Comparison of ENCODE assay signal across 8 cellular contexts in genomic region chr11:107591098-107591445, GRCh38. TPM values are rescaled to one million over a fixed set of nuclear protein-coding genes. Genes with fewer than 3 reads are reported as not detected.
A peak's percentile ranks its signal among the peaks of the same experiment; 100 is the strongest.
DNase-seq lines count a peak whose midpoint lies in the region; ATAC-seq and TF ChIP-seq lines count a peak whose summit lies in the region.

ELMOD1 (plus strand) TSS chr11:107591147; CDS start chr11:107618190, 27,043 bp downstream.

- H2BK15ac ChIP-seq in IMR-90 (ENCODE audit: low read depth, low read length), result no peak within 1 kb of the TSS

- DNase-seq in Calu3 (peak; percentile 45), IMR-90 (peak; percentile 23), esophagus muscularis mucosa (ENCODE audit: extremely low spot score) (no peak), transverse colon (peak; percentile 19)
- DNase-seq in activated CD8-positive, alpha-beta T cell treated with anti-CD3 and anti-CD28 coated beads, Interleukin-2, amount 10 ng/mL, durations not matched to agents 7 days and 5 days, result peak; percentile 34
- DNase-seq in effector CD4-positive, alpha-beta T cell, result no peak

- H3K27me3 ChIP-seq in IMR-90 (ENCODE audit: control insufficient read depth, insufficient read depth, low read length) (peaks cover 37% of the 10 kb centered on the region), esophagus muscularis mucosa (peaks cover 4 to 42% (median 21%) of the 10 kb centered on the region in 4 donors), muscle layer of colon (ENCODE audit: control insufficient read depth in 1 of 2, insufficient read depth in 2 of 2, low read length in 2 of 2) (peaks cover 23 to 39% of the 10 kb centered on the region in 2 donors), transverse colon (peaks cover 83% of the 10 kb centered on the region)

- H3K18ac ChIP-seq in IMR-90 (ENCODE audit: low read depth, low read length), result no peak within 1 kb of the TSS

- no peak for TF ChIP-seq POLR2A in IMR-90 (IDR thresholded peaks at IDR 0.05; ENCODE audit: low read depth, low read length)
- no peak for TF ChIP-seq POLR2A in esophagus muscularis mucosa (IDR thresholded peaks at IDR 0.05; ENCODE audit: low read depth)
- no peak for TF ChIP-seq POLR2A in transverse colon (IDR thresholded peaks at IDR 0.05)

- POLR2A ChIA-PET in IMR-90 (lab: Charles Lee; ENCODE audit: unreplicated experiment), result no interaction called here
- POLR2A ChIA-PET in activated CD8-positive, alpha-beta T cell treated with anti-CD3 and anti-CD28 coated beads, Interleukin-2, amount 10 ng/mL, durations not matched to agents 7 days and 5 days (lab: Charles Lee), result interaction anchor here (1.4 kb wide), 1 partner anchor 28 kb away, joined by 3 read pairs; no protein-coding TSS in a partner anchor

- H2BK20ac ChIP-seq in IMR-90 (ENCODE audit: low read depth, low read length), result no peak within 1 kb of the TSS

- dilution Hi-C loops in IMR-90 (cut with HindIII; ENCODE audit: low sequenced_read_pairs, unreplicated experiment), result no loop called here

- H2BK5ac ChIP-seq in IMR-90 (ENCODE audit: low read depth, low read length, poor library complexity, severe bottlenecking), result no peak within 1 kb of the TSS

- TF ChIP-seq EP300 in esophagus muscularis mucosa (IDR thresholded peaks at IDR 0.05) (no peak), transverse colon (IDR thresholded peaks at IDR 0.05; ENCODE audit: low read depth) (no peak)

- peaks cover 14% of the 10 kb centered on the region for H3K36me3 Mint-ChIP-seq in Calu3 (ENCODE audit: insufficient read depth, unreplicated experiment)
- no peaks in the 10 kb centered on the region for H3K36me3 Mint-ChIP-seq in activated CD8-positive, alpha-beta T cell treated with anti-CD3 and anti-CD28 coated beads, Interleukin-2, amount 10 ng/mL, durations not matched to agents 7 days and 5 days (ENCODE audit: low read depth)

- no TSS peak for BruUV-seq in Calu3 (replicated peaks; lab: Mats Ljungman, UMichigan)
- BruUV-seq in IMR-90 (replicated peaks; lab: Mats Ljungman, UMichigan), result no TSS peak

- no peak within 1 kb of the TSS for H4K91ac ChIP-seq in IMR-90 (ENCODE audit: insufficient read depth, low read depth, low read length)

- H3K36me3 ChIP-seq in IMR-90 (ENCODE audit: control insufficient read depth, insufficient read depth, low read length) (no peaks in the 10 kb centered on the region), esophagus muscularis mucosa (no peaks in the 10 kb centered on the region), muscle layer of colon (ENCODE audit: insufficient read depth, low read length) (no peaks in the 10 kb centered on the region), transverse colon (no peaks in the 10 kb centered on the region)

- CTCF ChIA-PET in Calu3 (lab: Charles Lee), result interaction anchor here (0.9 to 1.2 kb wide), 2 partner anchors 19 to 98 kb away, joined by 3 read pairs; no protein-coding TSS in a partner anchor
- CTCF ChIA-PET in IMR-90 (lab: Yijun Ruan, JAX), result interaction anchor here (0.6 kb wide), 1 partner anchor 9 kb away, joined by 4 read pairs; no protein-coding TSS in a partner anchor
- CTCF ChIA-PET in activated CD8-positive, alpha-beta T cell treated with anti-CD3 and anti-CD28 coated beads, Interleukin-2, amount 10 ng/mL, durations not matched to agents 7 days and 5 days (lab: Charles Lee), result interaction anchor here (1.0 to 2.2 kb wide), 2 partner anchors 19 to 98 kb away, joined by 3 to 5 read pairs; no protein-coding TSS in a partner anchor

- H3K4me3 Mint-ChIP-seq in Calu3 (ENCODE audit: low read depth, unreplicated experiment), result peak within 1 kb of the TSS; percentile 82
- H3K4me3 Mint-ChIP-seq in activated CD8-positive, alpha-beta T cell treated with anti-CD3 and anti-CD28 coated beads, Interleukin-2, amount 10 ng/mL, durations not matched to agents 7 days and 5 days, result peak within 1 kb of the TSS; percentile 68

- H3K27ac Mint-ChIP-seq in Calu3 (ENCODE audit: unreplicated experiment), result no peak within 1 kb of the TSS
- no peak within 1 kb of the TSS for H3K27ac Mint-ChIP-seq in activated CD8-positive, alpha-beta T cell treated with anti-CD3 and anti-CD28 coated beads, Interleukin-2, amount 10 ng/mL, durations not matched to agents 7 days and 5 days

- H3K27ac ChIP-seq in IMR-90 (ENCODE audit: insufficient read depth, low read length), result no peak within 1 kb of the TSS
- peak within 1 kb of the TSS in 1 of 4 donors; percentile 10 for H3K27ac ChIP-seq in esophagus muscularis mucosa (replicated peaks in 1 of 4)
- no peak within 1 kb of the TSS for H3K27ac ChIP-seq in muscle layer of colon (ENCODE audit: low read depth, low read length)
- H3K27ac ChIP-seq in transverse colon, result no peak within 1 kb of the TSS

- TF ChIP-seq RAD21 in IMR-90 (IDR thresholded peaks at IDR 0.05; ENCODE audit: low read length), result no peak

- H3K9ac ChIP-seq in IMR-90 (ENCODE audit: low read depth, low read length) (peak within 1 kb of the TSS; percentile 47; the same call in 1 of the 2 replicates), muscle layer of colon (ENCODE audit: low read length) (no peak within 1 kb of the TSS)

- H2BK120ac ChIP-seq in IMR-90 (ENCODE audit: low read depth, low read length), result no peak within 1 kb of the TSS

- no peak within 1 kb of the TSS for H3K14ac ChIP-seq in IMR-90 (replicated peaks; ENCODE audit: low read depth, low read length)

- TF ChIP-seq CTCF in Calu3 (IDR thresholded peaks at IDR 0.05; ENCODE audit: unreplicated experiment) (no peak), IMR-90 (conservative IDR thresholded peaks at IDR 0.05; ENCODE audit: low read depth, low read length) (0 out of 2 replicates have a peak, but pooled peaks have one; percentile 21), esophagus muscularis mucosa (IDR thresholded peaks at IDR 0.05) (peak in 1 of 3 experiments; percentile 29), transverse colon (IDR thresholded peaks at IDR 0.05) (no peak)

- in situ Hi-C loops in IMR-90 (cut with MboI; ENCODE audit: low sequenced_read_pairs) (loop anchor here (25.0 kb wide), 1 partner anchor 1071 kb away; the partner anchor contains the start of gene DDX10), transverse colon (cut with MboI; ENCODE audit: low pct_ligation_motif_present in 1 of 4, low pct_unique_long_range_greater_than_20kb in 1 of 4, low sequenced_read_pairs in 3 of 4) (loop anchor here in 2 of 4 donors (25.0 kb wide), 1 partner anchor 96 kb away; no protein-coding TSS in a partner anchor)

- no peaks in the 10 kb centered on the region for H3K9me3 Mint-ChIP-seq in Calu3 (ENCODE audit: low read depth, unreplicated experiment)
- H3K9me3 Mint-ChIP-seq in activated CD8-positive, alpha-beta T cell treated with anti-CD3 and anti-CD28 coated beads, Interleukin-2, amount 10 ng/mL, durations not matched to agents 7 days and 5 days (ENCODE audit: insufficient read depth), result no peaks in the 10 kb centered on the region

- H2AK9ac ChIP-seq in IMR-90 (replicated peaks; ENCODE audit: low read depth, low read length, poor library complexity), result no peak within 1 kb of the TSS

- H3K56ac ChIP-seq in IMR-90 (ENCODE audit: extremely low read depth, insufficient read depth, low read length), result no peak within 1 kb of the TSS

- H3K4me2 ChIP-seq in IMR-90 (ENCODE audit: low read depth, low read length), result peak within 1 kb of the TSS; percentile 99

- H2AK5ac ChIP-seq in IMR-90 (ENCODE audit: low read depth, low read length), result no peak within 1 kb of the TSS

- H4K20me1 ChIP-seq in IMR-90 (ENCODE audit: insufficient read depth, low read length), result no peaks in the 10 kb centered on the region

- no peak within 1 kb of the TSS for H3K4ac ChIP-seq in IMR-90 (ENCODE audit: low read depth, low read length)

- no peak within 1 kb of the TSS for H4K5ac ChIP-seq in IMR-90 (ENCODE audit: low read depth, low read length)

- H3K9me3 ChIP-seq in IMR-90 (ENCODE audit: control insufficient read depth, insufficient read depth, low read length) (no peaks in the 10 kb centered on the region; the same call in 1 of the 2 replicates), esophagus muscularis mucosa (no peaks in the 10 kb centered on the region), muscle layer of colon (ENCODE audit: low read length) (no peaks in the 10 kb centered on the region), transverse colon (no peaks in the 10 kb centered on the region)

- peak; percentile 63 for ATAC-seq in GM21360 (IDR thresholded peaks at IDR 0.05; ENCODE audit: unreplicated experiment)
- peak; percentile 87 for ATAC-seq in IMR-90 (ENCODE audit: low read depth)
- ATAC-seq in activated CD8-positive, alpha-beta T cell treated with anti-CD3 and anti-CD28 coated beads, Interleukin-2, amount 10 ng/mL, durations not matched to agents 7 days and 5 days, result peak; percentile 75

- H3K9me1 ChIP-seq in IMR-90 (ENCODE audit: insufficient read depth, low read length), result no peaks in the 10 kb centered on the region

- peaks cover 69% of the 10 kb centered on the region for H3K27me3 Mint-ChIP-seq in Calu3 (ENCODE audit: unreplicated experiment)
- H3K27me3 Mint-ChIP-seq in activated CD8-positive, alpha-beta T cell treated with anti-CD3 and anti-CD28 coated beads, Interleukin-2, amount 10 ng/mL, durations not matched to agents 7 days and 5 days (ENCODE audit: low read depth), result peaks cover 81% of the 10 kb centered on the region

- H3K4me1 ChIP-seq in IMR-90 (ENCODE audit: control insufficient read depth, insufficient read depth, low read length) (peaks cover 6% of the 10 kb centered on the region), esophagus muscularis mucosa (peaks cover 25 to 28% (median 27%) of the 10 kb centered on the region in 4 donors), muscle layer of colon (ENCODE audit: insufficient read depth, low read length) (no peaks in the 10 kb centered on the region), transverse colon (peaks cover 3 to 19% (median 15%) of the 10 kb centered on the region in 4 donors)

- intact Hi-C loops in Calu3 (cut with micrococcal nuclease; ENCODE audit: unreplicated experiment), result no loop called here
- intact Hi-C loops in IMR-90 (cut with micrococcal nuclease), result no loop called here
- intact Hi-C loops in esophagus muscularis mucosa (cut with DNase I), result no loop called here
- intact Hi-C loops in transverse colon (cut with DNase I; ENCODE audit: low total_unique reads), result no loop called here

- peak within 1 kb of the TSS; percentile 87 for H2AFZ ChIP-seq in IMR-90 (replicated peaks; ENCODE audit: low read length, poor library complexity)

- peak within 1 kb of the TSS; percentile 63; the same call in 1 of the 2 replicates for H3K23ac ChIP-seq in IMR-90 (ENCODE audit: low read depth, low read length)

- H3K4me3 ChIP-seq in IMR-90 (ENCODE audit: insufficient read depth, low read depth, low read length) (peak within 1 kb of the TSS; percentile 89), esophagus muscularis mucosa (peak within 1 kb of the TSS; percentile 63 to 75 (median 66)), muscle layer of colon (ENCODE audit: low read depth in 1 of 2, low read length in 2 of 2) (peak within 1 kb of the TSS; percentile 47 to 63), transverse colon (peak within 1 kb of the TSS; percentile 27 to 68 (median 46))

- H3K79me1 ChIP-seq in IMR-90 (ENCODE audit: low read depth in 1 of 2, low read length in 2 of 2), result no peaks in the 10 kb centered on the region

- H3K4me1 Mint-ChIP-seq in Calu3 (ENCODE audit: low read depth, unreplicated experiment), result peaks cover 8% of the 10 kb centered on the region
- H3K4me1 Mint-ChIP-seq in activated CD8-positive, alpha-beta T cell treated with anti-CD3 and anti-CD28 coated beads, Interleukin-2, amount 10 ng/mL, durations not matched to agents 7 days and 5 days (ENCODE audit: low read depth), result peaks cover 22% of the 10 kb centered on the region

- no peak within 1 kb of the TSS for H4K8ac ChIP-seq in IMR-90 (ENCODE audit: low read depth in 2 of 2, low read length in 2 of 2)

- 0% methylated on average over 11 of the region's 48 CpGs; no CpG with 5 or more reads in 1 of the 2 experiments for WGBS in IMR-90 (ENCODE audit: extremely low coverage in 2 of 2, insufficient read length in 1 of 2), 2 experiments
- WGBS in esophagus muscularis mucosa, result 0% methylated on average over 11 of the region's 48 CpGs
- WGBS in transverse colon (ENCODE audit: low coverage in 1 of 2), 2 donors, result 1% methylated on average over 10 of the region's 48 CpGs; no CpG with 5 or more reads in 1 of the 2 donors

RNA-seq across cellular contexts. Expression of gene ELMOD1, which starts in this region (rescaled TPM):
- total RNA-seq in Calu3 (2022), result 0.35 TPM in 1 of 2 replicates, not detected in the other
- total RNA-seq in IMR-90 (2012; rRNA removed), result 0.18 and 0.28 TPM in 2 replicates
- polyA plus RNA-seq in IMR-90 (2012; rRNA removed), result 0.22 and 0.29 TPM in 2 replicates
- 0.09 and 0.11 TPM in 2 replicates for polyA plus RNA-seq in IMR-90 (2012; cell fraction: cytosol; rRNA removed)
- polyA plus RNA-seq in IMR-90 (2012; cell fraction: nucleus; rRNA removed; ENCODE audit: low replicate concordance), result 0.09 and 0.61 TPM in 2 replicates
- not detected for total RNA-seq in activated CD8-positive, alpha-beta T cell treated with anti-CD3 and anti-CD28 coated beads, Interleukin-2, amount 10 ng/mL, durations not matched to agents 7 days and 5 days
- 1 to 10 TPM in 1 of 4 donors, under 1 TPM in 3; 0.39 to 1.7 (median 0.54) TPM for total RNA-seq in esophagus muscularis mucosa
- under 1 TPM in 2 of 4 donors, not detected in 2; 0.16 to 0.27 TPM for total RNA-seq in transverse colon

Comparison
In these comparisons a context has a peak if more than half of its experiments do, and no peak if none do; other contexts are left out.
1. Peak in DNase-seq in Calu3; RNA of the gene not detected or under 1 TPM.
2. Peak in DNase-seq, ATAC-seq, H3K4me3 ChIP-seq, H3K9ac ChIP-seq and H3K4me2 ChIP-seq in IMR-90; RNA of the gene not detected or under 1 TPM.
3. Peak in DNase-seq and ATAC-seq in activated CD8-positive, alpha-beta T cell treated with anti-CD3 and anti-CD28 coated beads, Interleukin-2, amount 10 ng/mL, durations not matched to agents 7 days and 5 days; RNA of the gene not detected or under 1 TPM.
4. Peak in DNase-seq and H3K4me3 ChIP-seq in transverse colon; RNA of the gene not detected or under 1 TPM.